1 cellular context compared by ENCODE assay signal in the genomic region with DNA sequence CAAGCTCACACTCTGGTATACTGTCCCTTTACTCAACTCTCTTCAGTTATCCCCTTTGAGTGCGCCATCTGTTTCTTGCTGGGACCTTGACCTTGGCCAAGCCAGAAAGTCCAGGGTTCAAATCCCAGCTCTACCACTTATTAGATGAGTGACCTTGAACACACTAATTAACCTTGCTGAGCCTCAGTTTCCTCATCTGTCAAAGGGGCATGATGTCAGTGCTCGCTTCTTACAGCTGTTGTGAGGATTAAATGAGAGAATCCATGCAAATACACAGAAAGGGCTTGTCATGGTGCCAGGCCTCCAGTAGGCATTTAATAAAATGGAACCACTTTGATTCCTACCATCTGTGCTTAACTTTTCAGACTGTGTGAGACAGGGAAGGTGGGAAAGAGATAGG.
TF ChIP-seq lines count a peak whose summit lies in the region.

No MANE protein-coding gene starts in this region.

TF ChIP-seq in K562, 482 proteins besides CTCF, POLR2A, EP300 and RAD21:
- TF ChIP-seq SIRT6 (IDR thresholded peaks at IDR 0.05; ENCODE audit: low read depth, low read length) (no peak), BCOR (IDR thresholded peaks at IDR 0.05) (0 out of 2 replicates have a peak, but pooled peaks have one; percentile 20), ZNF644 (tag; IDR thresholded peaks at IDR 0.05; ENCODE audit: low read depth) (no peak), ZNF507 (tag; conservative IDR thresholded peaks at IDR 0.05) (no peak), KDM2B (CRISPR knock-in tag; IDR thresholded peaks at IDR 0.05) (no peak), NFIX (CRISPR knock-in tag; IDR thresholded peaks at IDR 0.05; ENCODE audit: low read depth) (no peak), ESRRA (IDR thresholded peaks at IDR 0.05; ENCODE audit: borderline replicate concordance, low read depth) (peak; percentile 92), ZFP1 (CRISPR knock-in tag; IDR thresholded peaks at IDR 0.05) (no peak), ZNF384 (IDR thresholded peaks at IDR 0.05; ENCODE audit: low read depth, low read length) (no peak), RBM25 (IDR thresholded peaks at IDR 0.05; ENCODE audit: low read depth, low read length, severe bottlenecking) (peak; percentile 67), CSDE1 (IDR thresholded peaks at IDR 0.05) (no peak), PATZ1 (CRISPR knock-in tag; IDR thresholded peaks at IDR 0.05; ENCODE audit: borderline replicate concordance) (no peak), BMI1 (IDR thresholded peaks at IDR 0.05; ENCODE audit: low read length) (no peak)
- TF ChIP-seq, protein P1, sequence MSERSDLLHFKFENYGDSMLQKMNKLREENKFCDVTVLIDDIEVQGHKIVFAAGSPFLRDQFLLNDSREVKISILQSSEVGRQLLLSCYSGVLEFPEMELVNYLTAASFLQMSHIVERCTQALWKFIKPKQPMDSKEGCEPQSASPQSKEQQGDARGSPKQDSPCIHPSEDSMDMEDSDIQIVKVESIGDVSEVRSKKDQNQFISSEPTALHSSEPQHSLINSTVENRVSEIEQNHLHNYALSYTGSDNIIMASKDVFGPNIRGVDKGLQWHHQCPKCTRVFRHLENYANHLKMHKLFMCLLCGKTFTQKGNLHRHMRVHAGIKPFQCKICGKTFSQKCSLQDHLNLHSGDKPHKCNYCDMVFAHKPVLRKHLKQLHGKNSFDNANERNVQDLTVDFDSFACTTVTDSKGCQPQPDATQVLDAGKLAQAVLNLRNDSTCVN (CRISPR knock-in tag; IDR thresholded peaks at IDR 0.05), result no peak
- TF ChIP-seq, protein P2, sequence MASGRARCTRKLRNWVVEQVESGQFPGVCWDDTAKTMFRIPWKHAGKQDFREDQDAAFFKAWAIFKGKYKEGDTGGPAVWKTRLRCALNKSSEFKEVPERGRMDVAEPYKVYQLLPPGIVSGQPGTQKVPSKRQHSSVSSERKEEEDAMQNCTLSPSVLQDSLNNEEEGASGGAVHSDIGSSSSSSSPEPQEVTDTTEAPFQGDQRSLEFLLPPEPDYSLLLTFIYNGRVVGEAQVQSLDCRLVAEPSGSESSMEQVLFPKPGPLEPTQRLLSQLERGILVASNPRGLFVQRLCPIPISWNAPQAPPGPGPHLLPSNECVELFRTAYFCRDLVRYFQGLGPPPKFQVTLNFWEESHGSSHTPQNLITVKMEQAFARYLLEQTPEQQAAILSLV (tag; IDR thresholded peaks at IDR 0.05), result no peak
- TF ChIP-seq, protein P3, sequence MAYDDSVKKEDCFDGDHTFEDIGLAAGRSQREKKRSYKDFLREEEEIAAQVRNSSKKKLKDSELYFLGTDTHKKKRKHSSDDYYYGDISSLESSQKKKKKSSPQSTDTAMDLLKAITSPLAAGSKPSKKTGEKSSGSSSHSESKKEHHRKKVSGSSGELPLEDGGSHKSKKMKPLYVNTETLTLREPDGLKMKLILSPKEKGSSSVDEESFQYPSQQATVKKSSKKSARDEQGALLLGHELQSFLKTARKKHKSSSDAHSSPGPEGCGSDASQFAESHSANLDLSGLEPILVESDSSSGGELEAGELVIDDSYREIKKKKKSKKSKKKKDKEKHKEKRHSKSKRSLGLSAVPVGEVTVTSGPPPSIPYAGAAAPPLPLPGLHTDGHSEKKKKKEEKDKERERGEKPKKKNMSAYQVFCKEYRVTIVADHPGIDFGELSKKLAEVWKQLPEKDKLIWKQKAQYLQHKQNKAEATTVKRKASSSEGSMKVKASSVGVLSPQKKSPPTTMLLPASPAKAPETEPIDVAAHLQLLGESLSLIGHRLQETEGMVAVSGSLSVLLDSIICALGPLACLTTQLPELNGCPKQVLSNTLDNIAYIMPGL (CRISPR knock-in tag; IDR thresholded peaks at IDR 0.05), result no peak
